Comparison of ENCODE assay signal across 8 cellular contexts in genomic region chr21:17903029-17903806, GRCh38.
DNase-seq lines count a peak whose midpoint lies in the region; ATAC-seq and TF ChIP-seq lines count a peak whose summit lies in the region.

No MANE protein-coding gene starts in this region.

- intact Hi-C loops in colonic mucosa (cut with DNase I), result loop anchor here (5.0 kb wide), 1 partner anchor 221 kb away; no protein-coding TSS in a partner anchor

- no peaks in the 10 kb centered on the region for H3K27me3 Mint-ChIP-seq in activated CD8-positive, alpha-beta T cell treated with anti-CD3 and anti-CD28 coated beads, Interleukin-2, amount 10 ng/mL, durations not matched to agents 7 days and 5 days (ENCODE audit: low read depth)

- H3K27me3 ChIP-seq in colonic mucosa, result no peaks in the 10 kb centered on the region

- peak; percentile 57 for ATAC-seq in activated CD8-positive, alpha-beta T cell treated with anti-CD3 and anti-CD28 coated beads, Interleukin-2, amount 10 ng/mL, durations not matched to agents 7 days and 5 days
- ATAC-seq in GM18861 (IDR thresholded peaks at IDR 0.05; ENCODE audit: unreplicated experiment) (no peak), HG02973 (IDR thresholded peaks at IDR 0.05; ENCODE audit: unreplicated experiment) (no peak), HG02884 (IDR thresholded peaks at IDR 0.05; ENCODE audit: unreplicated experiment) (no peak)

- no peaks in the 10 kb centered on the region for H3K9me3 ChIP-seq in colonic mucosa

- H3K36me3 Mint-ChIP-seq in activated CD8-positive, alpha-beta T cell treated with anti-CD3 and anti-CD28 coated beads, Interleukin-2, amount 10 ng/mL, durations not matched to agents 7 days and 5 days (ENCODE audit: low read depth), result peaks cover 12% of the 10 kb centered on the region

- no peak for TF ChIP-seq CTCF in GM10248 (IDR thresholded peaks at IDR 0.05; ENCODE audit: control extremely low read depth, extremely low read depth, low read depth, missing control alignments)
- no peak for TF ChIP-seq CTCF in colonic mucosa (IDR thresholded peaks at IDR 0.05)

- POLR2A ChIA-PET in GM10248 (lab: Yijun Ruan, JAX), result no interaction called here
- POLR2A ChIA-PET in activated CD8-positive, alpha-beta T cell treated with anti-CD3 and anti-CD28 coated beads, Interleukin-2, amount 10 ng/mL, durations not matched to agents 7 days and 5 days (lab: Charles Lee), result interaction anchor here (0.7 kb wide), 1 partner anchor 280 kb away, joined by 3 read pairs; no protein-coding TSS in a partner anchor

- H3K9ac ChIP-seq in colonic mucosa (ENCODE audit: low read depth in 2 of 2, low read length in 2 of 2), result no peak overlapping the region

- CTCF ChIA-PET in GM10248 (lab: Yijun Ruan, JAX), result interaction anchor here (0.8 to 3.4 kb wide), 15 partner anchors 11 to 260 kb away, joined by 3 to 30 read pairs (median 4); no protein-coding TSS in a partner anchor
- CTCF ChIA-PET in activated CD8-positive, alpha-beta T cell treated with anti-CD3 and anti-CD28 coated beads, Interleukin-2, amount 10 ng/mL, durations not matched to agents 7 days and 5 days (lab: Charles Lee), result interaction anchor here (0.8 to 2.1 kb wide), 10 partner anchors 19 to 224 kb away, joined by 3 to 11 read pairs (median 4); no protein-coding TSS in a partner anchor

- no peak overlapping the region for H3K27ac ChIP-seq in colonic mucosa

- no peak overlapping the region for H3K4me3 Mint-ChIP-seq in activated CD8-positive, alpha-beta T cell treated with anti-CD3 and anti-CD28 coated beads, Interleukin-2, amount 10 ng/mL, durations not matched to agents 7 days and 5 days

- no peak overlapping the region for H3K4me3 ChIP-seq in colonic mucosa

- no peak overlapping the region for H3K27ac Mint-ChIP-seq in activated CD8-positive, alpha-beta T cell treated with anti-CD3 and anti-CD28 coated beads, Interleukin-2, amount 10 ng/mL, durations not matched to agents 7 days and 5 days

- peaks cover 11% of the 10 kb centered on the region for H3K4me1 Mint-ChIP-seq in activated CD8-positive, alpha-beta T cell treated with anti-CD3 and anti-CD28 coated beads, Interleukin-2, amount 10 ng/mL, durations not matched to agents 7 days and 5 days (ENCODE audit: low read depth)

- no peaks in the 10 kb centered on the region for H3K4me1 ChIP-seq in colonic mucosa

- DNase-seq in GM10248 (ENCODE audit: extremely low spot score) (peak; percentile 43), NCI-H1417 (lab: John Stamatoyannopoulos, UW) (peak; percentile 24 to 78 (median 77)), iris pigment epithelial cell (ENCODE audit: low read depth) (peak; percentile 40), colonic mucosa (no peak)
- DNase-seq in activated CD8-positive, alpha-beta T cell treated with anti-CD3 and anti-CD28 coated beads, Interleukin-2, amount 10 ng/mL, durations not matched to agents 7 days and 5 days, result no peak

- H3K36me3 ChIP-seq in colonic mucosa, result no peaks in the 10 kb centered on the region

- peaks cover 24% of the 10 kb centered on the region for H3K9me3 Mint-ChIP-seq in activated CD8-positive, alpha-beta T cell treated with anti-CD3 and anti-CD28 coated beads, Interleukin-2, amount 10 ng/mL, durations not matched to agents 7 days and 5 days (ENCODE audit: insufficient read depth)

Comparison
In these comparisons a context has a peak if more than half of its experiments do, and no peak if none do; other contexts are left out.
1. DNase-seq: peak in GM10248 (single experiment), NCI-H1417 (3 of 3) and iris pigment epithelial cell (single experiment); none in activated CD8-positive, alpha-beta T cell treated with anti-CD3 and anti-CD28 coated beads, Interleukin-2, amount 10 ng/mL, durations not matched to agents 7 days and 5 days (single experiment) and colonic mucosa (single experiment).